ENCODE assay signal across 8 cellular contexts in genomic region chr5:126422994-126423788, GRCh38. TPM values are rescaled to one million over a fixed set of nuclear protein-coding genes. Genes with fewer than 3 reads are reported as not detected.
DNase-seq lines count a peak whose midpoint lies in the region; ATAC-seq and TF ChIP-seq lines count a peak whose summit lies in the region.

Gene GRAMD2B, plus strand, starts transcription at chr5:126423409. Its CDS starts 198 bp downstream, at chr5:126423607.

- peak within 1 kb of the TSS; percentile 5 to 72 (median 40) for H3K4me3 ChIP-seq in adrenal gland
- H3K4me3 ChIP-seq in heart right ventricle = peak within 1 kb of the TSS; percentile 56 to 88 (median 65)
- peak within 1 kb of the TSS; percentile 9 to 58 (median 52) for H3K4me3 ChIP-seq in transverse colon

- in situ Hi-C loops in KBM-7 (cut with MboI; ENCODE audit: low pct_unique_long_range_greater_than_20kb, low sequenced_read_pairs) = no loop called here
- in situ Hi-C loops in transverse colon (cut with MboI; ENCODE audit: low pct_ligation_motif_present in 1 of 4, low pct_unique_long_range_greater_than_20kb in 1 of 4, low sequenced_read_pairs in 3 of 4) = no loop called here

- H3K9me3 ChIP-seq in adrenal gland (replicated peaks in 1 of 3) (no peaks in the 10 kb centered on the region), heart right ventricle (no peaks in the 10 kb centered on the region), transverse colon (no peaks in the 10 kb centered on the region)

- TF ChIP-seq POLR2A in adrenal gland (IDR thresholded peaks at IDR 0.05) (peak; percentile 84 to 92), transverse colon (IDR thresholded peaks at IDR 0.05) (peak; percentile 75)

- 0 to 1% (median 0%) methylated on average over 17 to 44 of the region's 44 CpGs for WGBS in adrenal gland, 4 donors
- WGBS in heart right ventricle, 2 donors = 0 to 1% methylated on average over 44 of the region's 44 CpGs
- WGBS in transverse colon (ENCODE audit: low coverage in 1 of 2), 2 donors = 0% methylated on average over 4 to 44 of the region's 44 CpGs

- intact Hi-C loops in adrenal gland (cut with DNase I) = no loop called here
- intact Hi-C loops in heart right ventricle (cut with DNase I) = loop anchor here in 5 of 10 donors (2.0 to 10.0 kb wide), 6 partner anchors 48 to 114 kb away; no protein-coding TSS in a partner anchor
- intact Hi-C loops in transverse colon (cut with DNase I; ENCODE audit: low total_unique reads) = no loop called here

- peak in 1 of 6 experiments; percentile 4 for TF ChIP-seq CTCF in adrenal gland (IDR thresholded peaks at IDR 0.05)
- TF ChIP-seq CTCF in heart right ventricle (IDR thresholded peaks at IDR 0.05) = no peak
- no peak for TF ChIP-seq CTCF in transverse colon (IDR thresholded peaks at IDR 0.05)

- DNase-seq in DMS153 treated with DMSO at 0.1 percent for 48 hours (lab: John Stamatoyannopoulos, UW; ENCODE audit: unreplicated experiment) (peak; percentile 37), KBM-7 (peak; percentile 74), SW480 (ENCODE audit: low spot score) (peak; percentile 40), adrenal gland (peak; percentile 86 to 93 (median 91)), heart right ventricle (peak; percentile 86 to 89), pons (ENCODE audit: low spot score) (peak; percentile 89), transverse colon (peak; percentile 86)

- H3K27ac ChIP-seq in adrenal gland = peak within 1 kb of the TSS; percentile 82 to 94 (median 84)
- peak within 1 kb of the TSS; percentile 87 to 97 (median 94) for H3K27ac ChIP-seq in heart right ventricle
- peak within 1 kb of the TSS; percentile 84 to 93 (median 89) for H3K27ac ChIP-seq in transverse colon

- H3K36me3 ChIP-seq in adrenal gland (replicated peaks in 1 of 2) = peaks cover 0 to 3% of the 10 kb centered on the region in 2 donors
- peaks cover 0 to 10% (median 0%) of the 10 kb centered on the region in 9 donors for H3K36me3 ChIP-seq in heart right ventricle
- peaks cover 0 to 5% (median 0%) of the 10 kb centered on the region in 4 donors for H3K36me3 ChIP-seq in transverse colon

- H3K27me3 ChIP-seq in adrenal gland = no peaks in the 10 kb centered on the region
- no peaks in the 10 kb centered on the region for H3K27me3 ChIP-seq in heart right ventricle
- no peaks in the 10 kb centered on the region for H3K27me3 ChIP-seq in transverse colon

- TF ChIP-seq EP300 in transverse colon (IDR thresholded peaks at IDR 0.05; ENCODE audit: low read depth) = no peak

- peaks cover 0 to 26% of the 10 kb centered on the region in 2 donors for H3K4me1 ChIP-seq in adrenal gland (replicated peaks in 1 of 2)
- H3K4me1 ChIP-seq in heart right ventricle = peaks cover 0 to 35% (median 23%) of the 10 kb centered on the region in 9 donors
- peaks cover 7 to 31% (median 11%) of the 10 kb centered on the region in 4 donors for H3K4me1 ChIP-seq in transverse colon

- ATAC-seq in GM21576 (IDR thresholded peaks at IDR 0.05; ENCODE audit: unreplicated experiment) (peak; percentile 91), heart right ventricle (peak; percentile 96 to 99 (median 98))

RNA-seq across cellular contexts. Expression of gene GRAMD2B, which starts in this region (rescaled TPM):
- total RNA-seq in adrenal gland (10 to 100 TPM; 14.8 to 80.9 (median 40.0) TPM), heart right ventricle (10 to 100 TPM; 29.1 to 47.3 (median 35.3) TPM), transverse colon (100 to 1,000 TPM in 3 of 4 donors, 10 to 100 TPM in 1; 93.9 to 191 (median 161) TPM)
- polyA plus RNA-seq in adrenal gland (10 to 100 TPM; 10.6 to 19.2 (median 14.6) TPM), heart right ventricle (10 to 100 TPM; 10.7 to 13.3 TPM)

Comparison
In these comparisons a context has a peak if more than half of its experiments do, and no peak if none do; other contexts are left out.
1. Peak in every context shown above with its lines: DNase-seq, ATAC-seq, H3K4me3 ChIP-seq and H3K27ac ChIP-seq.
2. DNase-seq: peak in every context shown above with its lines; median percentile 91 in adrenal gland; 89 in pons; 88 in heart right ventricle; 86 in transverse colon; 74 in KBM-7; 40 in SW480; 37 in DMS153 treated with DMSO at 0.1 percent for 48 hours.